1 cellular context compared by ENCODE assay signal in genomic region chr16:48451323-48451722, GRCh38.
TF ChIP-seq lines count a peak whose summit lies in the region.

No MANE protein-coding gene starts in this region.

TF ChIP-seq in IMR-90, 13 proteins besides CTCF, POLR2A, EP300 and RAD21 (continued from another document):
- no peak for TF ChIP-seq NFE2L2 (IDR thresholded peaks at IDR 0.05; ENCODE audit: low read depth, low read length)
